Comparison of ENCODE assay signal across 1 cellular context in genomic region chr10:97498841-97499560, GRCh38.
TF ChIP-seq lines count a peak whose summit lies in the region.

UBTD1 (plus strand) TSS chr10:97498924; CDS start chr10:97499204, 280 bp downstream.

TF ChIP-seq in HCT116, 20 proteins besides CTCF, POLR2A, EP300 and RAD21:
- TF ChIP-seq EZH2 (IDR thresholded peaks at IDR 0.05) (no peak), EGR1 (IDR thresholded peaks at IDR 0.05; ENCODE audit: low read depth) (peak; percentile 57), POLR2AphosphoS5 (IDR thresholded peaks at IDR 0.05; ENCODE audit: low read depth, low read length) (peak; percentile 67)
